ENCODE assay signal across 8 cellular contexts in genomic region chr4:89657931-89658700, GRCh38.
A peak's percentile ranks its signal among the peaks of the same experiment; 100 is the strongest.
DNase-seq lines count a peak whose midpoint lies in the region; ATAC-seq, FAIRE-seq and TF ChIP-seq lines count a peak whose summit lies in the region.

No MANE protein-coding gene starts in this region.

- DNase-seq in GM10248 (ENCODE audit: extremely low spot score) (no peak), bronchial epithelial cell (ENCODE audit: low read depth) (peak; percentile 55), osteoblast (ENCODE audit: insufficient read length, low spot score, missing footprints) (no peak), DMS79 treated with DMSO at 0.1 percent for 48 hours (lab: John Stamatoyannopoulos, UW) (no peak), NCI-H345 treated with DMSO at 0.1 percent for 48 hours (lab: John Stamatoyannopoulos, UW; ENCODE audit: unreplicated experiment) (no peak), spleen (no peak)

- H3K27me3 ChIP-seq in bronchial epithelial cell (ENCODE audit: control insufficient read depth, insufficient read depth, low read length) (no peaks in the 10 kb centered on the region), osteoblast (ENCODE audit: insufficient read depth, low read length) (no peaks in the 10 kb centered on the region), spleen (replicated peaks in 1 of 7) (no peaks in the 10 kb centered on the region)

- POLR2A ChIA-PET in GM10248 (lab: Yijun Ruan, JAX) = no interaction called here

- 39 to 50% (median 44%) methylated on average over 3 of the region's 3 CpGs for WGBS in spleen, 5 donors

- no peak overlapping the region for H3K4me3 ChIP-seq in bronchial epithelial cell (ENCODE audit: low read depth, low read length)
- no peak overlapping the region for H3K4me3 ChIP-seq in osteoblast (ENCODE audit: insufficient read depth, low read length)
- no peak overlapping the region for H3K4me3 ChIP-seq in spleen

- H2AFZ ChIP-seq in osteoblast (ENCODE audit: low read length) = no peak overlapping the region

- H3K36me3 ChIP-seq in bronchial epithelial cell (ENCODE audit: control insufficient read depth, insufficient read depth, low read length) (no peaks in the 10 kb centered on the region), osteoblast (ENCODE audit: insufficient read depth, low read length) (no peaks in the 10 kb centered on the region), spleen (no peaks in the 10 kb centered on the region)

- intact Hi-C loops in spleen (cut with DNase I; ENCODE audit: low total_unique reads) = no loop called here

- H4K20me1 ChIP-seq in osteoblast (ENCODE audit: insufficient read depth, low read length) = no peaks in the 10 kb centered on the region

- ATAC-seq in GM21528 (IDR thresholded peaks at IDR 0.05; ENCODE audit: low FRiP score, unreplicated experiment) = peak; percentile 84

- H3K27ac ChIP-seq in osteoblast (ENCODE audit: low read depth, low read length) (no peak overlapping the region), spleen (no peak overlapping the region)

- FAIRE-seq in bronchial epithelial cell (lab: Jason Lieb, UNC) = no peak

- no peaks in the 10 kb centered on the region for H3K79me2 ChIP-seq in osteoblast (ENCODE audit: insufficient read depth, low read length)

- H3K9me3 ChIP-seq in osteoblast (ENCODE audit: low read depth, low read length) = no peaks in the 10 kb centered on the region
- no peaks in the 10 kb centered on the region for H3K9me3 ChIP-seq in spleen

- no peak overlapping the region for H3K4me2 ChIP-seq in osteoblast (ENCODE audit: insufficient read depth, low read length)

- CTCF ChIA-PET in GM10248 (lab: Yijun Ruan, JAX) = interaction anchor here (0.7 to 2.0 kb wide), 8 partner anchors 9 to 254 kb away, joined by 3 to 5 read pairs (median 4); no protein-coding TSS in a partner anchor

- peak; percentile 61 for TF ChIP-seq RAD21 in Ishikawa (IDR thresholded peaks at IDR 0.05; ENCODE audit: low read depth)

- TF ChIP-seq EP300 in Ishikawa (IDR thresholded peaks at IDR 0.05; ENCODE audit: borderline replicate concordance) = no peak

- TF ChIP-seq CTCF in GM10248 (IDR thresholded peaks at IDR 0.05; ENCODE audit: control extremely low read depth, extremely low read depth, low read depth, missing control alignments) (peak; percentile 38), bronchial epithelial cell (IDR thresholded peaks at IDR 0.05; ENCODE audit: insufficient read depth, low read length, severe bottlenecking) (peak; percentile 36), osteoblast (IDR thresholded peaks at IDR 0.05; ENCODE audit: extremely low read depth, low read depth, low read length) (peak; percentile 47), spleen (IDR thresholded peaks at IDR 0.05 in 8 of 11, conservative IDR thresholded peaks at IDR 0.05 in 3 of 11) (peak in 3 of 11 experiments; percentile 10 to 32 (median 21))

- peaks cover 8% of the 10 kb centered on the region for H3K4me1 ChIP-seq in osteoblast (ENCODE audit: insufficient read depth, low read length)
- H3K4me1 ChIP-seq in spleen = no peaks in the 10 kb centered on the region

- no peak for TF ChIP-seq POLR2A in spleen (IDR thresholded peaks at IDR 0.05)

TF ChIP-seq in Ishikawa, 13 proteins besides CTCF, POLR2A, EP300 and RAD21:
- TF ChIP-seq, protein P1, sequence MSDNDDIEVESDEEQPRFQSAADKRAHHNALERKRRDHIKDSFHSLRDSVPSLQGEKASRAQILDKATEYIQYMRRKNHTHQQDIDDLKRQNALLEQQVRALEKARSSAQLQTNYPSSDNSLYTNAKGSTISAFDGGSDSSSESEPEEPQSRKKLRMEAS (IDR thresholded peaks at IDR 0.05) = no peak
- TF ChIP-seq TAF1 (IDR thresholded peaks at IDR 0.05; ENCODE audit: low read depth) (no peak), ZBTB7A (IDR thresholded peaks at IDR 0.05; ENCODE audit: low read depth) (no peak), TCF12 (IDR thresholded peaks at IDR 0.05; ENCODE audit: low read depth) (no peak), CREB1 (IDR thresholded peaks at IDR 0.05; ENCODE audit: low read depth) (no peak), FOXM1 (IDR thresholded peaks at IDR 0.05; ENCODE audit: borderline replicate concordance, low read depth) (no peak)
